In genomic region chr9:131691969-131692611, GRCh38 we compare ENCODE assay signal across 17 cellular contexts. TPM values are rescaled to one million over a fixed set of nuclear protein-coding genes. Genes with fewer than 3 reads are reported as not detected.
DNase-seq lines count a peak whose midpoint lies in the region; ATAC-seq and TF ChIP-seq lines count a peak whose summit lies in the region.
"Had no signal": no experiment of that assay in that cellular context is flagged by ENCODE, and none has a peak within 500 bp of the region (broad histone marks: within the 10 kb centered on the region; RNA-seq: fewer than 3 reads in every experiment).

No MANE protein-coding gene starts in this region.

- no peaks in the 10 kb centered on the region for H3K36me3 ChIP-seq in right atrium auricular region
- no peaks in the 10 kb centered on the region for H3K36me3 ChIP-seq in liver (ENCODE audit: control insufficient read depth in 4 of 4, insufficient read depth in 3 of 4, low read depth in 1 of 4, low read length in 3 of 4)
- H3K36me3 ChIP-seq in adrenal gland (replicated peaks in 1 of 2): no peaks in the 10 kb centered on the region
- H3K36me3 ChIP-seq: HAP-1, sigmoid colon, stomach had no signal

- intact Hi-C loops in cardiac septum (cut with DNase I): no loop called here
- intact Hi-C loops in adrenal gland (cut with DNase I): no loop called here

- H3K9me3 ChIP-seq in right atrium auricular region (no peaks in the 10 kb centered on the region), liver (ENCODE audit: control insufficient read depth in 4 of 4, low read length in 3 of 4) (no peaks in the 10 kb centered on the region), adrenal gland (replicated peaks in 1 of 3) (no peaks in the 10 kb centered on the region)
- H3K9me3 ChIP-seq: HAP-1, sigmoid colon, stomach had no signal

- peaks cover 0 to 75% of the 10 kb centered on the region in 2 donors for H3K4me1 ChIP-seq in right atrium auricular region
- peaks cover 2 to 28% (median 14%) of the 10 kb centered on the region in 4 donors for H3K4me1 ChIP-seq in liver (ENCODE audit: control insufficient read depth in 4 of 4, insufficient read depth in 4 of 4, low read length in 3 of 4)
- peaks cover 0 to 29% of the 10 kb centered on the region in 2 donors for H3K4me1 ChIP-seq in adrenal gland (replicated peaks in 1 of 2)

- H3K4me3 ChIP-seq in right atrium auricular region (no peak overlapping the region), liver (ENCODE audit: low read depth in 1 of 3, low read length in 3 of 3) (peak overlapping the region in 1 of 3 donors; percentile 18), adrenal gland (no peak overlapping the region)
- H3K4me3 ChIP-seq: HAP-1, sigmoid colon, stomach had no signal

- ATAC-seq in activated naive CD8-positive, alpha-beta T cell treated with anti-CD3 and anti-CD28 coated beads, Interleukin-2, amount 10 ng/mL, durations not matched to agents 7 days and 5 days (ENCODE audit: low read depth): no peak

- POLR2A ChIA-PET in activated naive CD8-positive, alpha-beta T cell treated with anti-CD3 and anti-CD28 coated beads, Interleukin-2, amount 10 ng/mL, durations not matched to agents 7 days and 5 days (lab: Charles Lee): interaction anchor here (1.2 kb wide), 1 partner anchor 14 kb away, joined by 4 read pairs; no protein-coding TSS in a partner anchor

- H3K27ac ChIP-seq in right atrium auricular region: no peak overlapping the region
- peak overlapping the region; percentile 68 to 85 for H3K27ac ChIP-seq in liver (ENCODE audit: low read depth in 1 of 2, low read length in 2 of 2)
- H3K27ac ChIP-seq in adrenal gland: no peak overlapping the region
- H3K27ac ChIP-seq: sigmoid colon had no signal

- no peak overlapping the region for H3K27ac Mint-ChIP-seq in activated naive CD8-positive, alpha-beta T cell treated with anti-CD3 and anti-CD28 coated beads, Interleukin-2, amount 10 ng/mL, durations not matched to agents 7 days and 5 days

- H3K27me3 ChIP-seq in right atrium auricular region (no peaks in the 10 kb centered on the region), liver (ENCODE audit: control insufficient read depth in 4 of 4, insufficient read depth in 4 of 4, low read length in 3 of 4) (no peaks in the 10 kb centered on the region), adrenal gland (no peaks in the 10 kb centered on the region)
- H3K27me3 ChIP-seq: sigmoid colon, stomach had no signal

- H3K36me3 Mint-ChIP-seq in activated naive CD8-positive, alpha-beta T cell treated with anti-CD3 and anti-CD28 coated beads, Interleukin-2, amount 10 ng/mL, durations not matched to agents 7 days and 5 days: peaks cover 20% of the 10 kb centered on the region

- H3K9ac ChIP-seq in liver (ENCODE audit: low read depth in 1 of 2, low read length in 2 of 2): peak overlapping the region in 1 of 2 donors; percentile 58

- WGBS in liver: 29% methylated on average over 7 of the region's 7 CpGs
- 68 to 78% (median 72%) methylated on average over 7 of the region's 7 CpGs for WGBS in adrenal gland, 4 donors

- TF ChIP-seq POLR2A in adrenal gland (IDR thresholded peaks at IDR 0.05): no peak

- no peaks in the 10 kb centered on the region for H3K9me3 Mint-ChIP-seq in activated naive CD8-positive, alpha-beta T cell treated with anti-CD3 and anti-CD28 coated beads, Interleukin-2, amount 10 ng/mL, durations not matched to agents 7 days and 5 days

- H3K4me1 Mint-ChIP-seq in activated naive CD8-positive, alpha-beta T cell treated with anti-CD3 and anti-CD28 coated beads, Interleukin-2, amount 10 ng/mL, durations not matched to agents 7 days and 5 days: peaks cover 61% of the 10 kb centered on the region

- H3K27me3 Mint-ChIP-seq in activated naive CD8-positive, alpha-beta T cell treated with anti-CD3 and anti-CD28 coated beads, Interleukin-2, amount 10 ng/mL, durations not matched to agents 7 days and 5 days: no peaks in the 10 kb centered on the region

- DNase-seq in right atrium auricular region (ENCODE audit: low spot score) (peak; percentile 42), cardiac septum (ENCODE audit: low spot score) (no peak), NCI-H2227 treated with DMSO at 0.1 percent for 48 hours (lab: John Stamatoyannopoulos, UW) (no peak), adrenal gland (no peak)
- DNase-seq in activated naive CD8-positive, alpha-beta T cell treated with anti-CD3 and anti-CD28 coated beads, Interleukin-2, amount 10 ng/mL, durations not matched to agents 7 days and 5 days: no peak
- no peak for DNase-seq in activated effector memory CD4-positive, alpha-beta T cell treated with anti-CD3 and anti-CD28 coated beads, Interleukin-2, amount 50 U/mL, for 16 hours
- DNase-seq: activated CD4-positive, alpha-beta T cell treated with anti-CD3 and anti-CD28 coated beads, Interleukin-2, amount 50 U/mL, for 48 hours; activated gamma-delta T cell; hypothalamus; IMR-90; NCI-H1930; occipital lobe; sigmoid colon; stomach; SW 1271 had no signal

- TF ChIP-seq RAD21 in liver (IDR thresholded peaks at IDR 0.05): peak in 1 of 2 donors; percentile 32

- TF ChIP-seq CTCF in right atrium auricular region (IDR thresholded peaks at IDR 0.05): no peak
- no peak for TF ChIP-seq CTCF in liver (IDR thresholded peaks at IDR 0.05; ENCODE audit: low read depth, low read length, missing input control)
- TF ChIP-seq CTCF in adrenal gland (IDR thresholded peaks at IDR 0.05): no peak

- H3K4me3 Mint-ChIP-seq in activated naive CD8-positive, alpha-beta T cell treated with anti-CD3 and anti-CD28 coated beads, Interleukin-2, amount 10 ng/mL, durations not matched to agents 7 days and 5 days: peak overlapping the region; percentile 11

TF ChIP-seq in liver, 16 proteins besides CTCF, POLR2A, EP300 and RAD21 (continues in another document):
- TF ChIP-seq ATF3 (IDR thresholded peaks at IDR 0.05): no peak
- peak in 1 of 2 donors; percentile 33 for TF ChIP-seq JUND (IDR thresholded peaks at IDR 0.05)
- TF ChIP-seq ZBTB33 (IDR thresholded peaks at IDR 0.05): peak; percentile 18
- peak; percentile 56 for TF ChIP-seq SP1 (IDR thresholded peaks at IDR 0.05)
- TF ChIP-seq FOXA1 (IDR thresholded peaks at IDR 0.05): no peak
- TF ChIP-seq NR2F2 (IDR thresholded peaks at IDR 0.05): no peak
- TF ChIP-seq TAF1 (conservative IDR thresholded peaks at IDR 0.05): no peak
- TF ChIP-seq EGR1 (IDR thresholded peaks at IDR 0.05; ENCODE audit: low read depth in 2 of 2): no peak
- TF ChIP-seq FOXA2 (IDR thresholded peaks at IDR 0.05): peak; percentile 32
- TF ChIP-seq REST (IDR thresholded peaks at IDR 0.05): peak; percentile 16
- TF ChIP-seq RXRA (IDR thresholded peaks at IDR 0.05): peak; percentile 6 to 12
- TF ChIP-seq MAX (IDR thresholded peaks at IDR 0.05): no peak
- peak; percentile 70 to 72 for TF ChIP-seq HNF4A (conservative IDR thresholded peaks at IDR 0.05)

RNA-seq across cellular contexts. Expression of gene RAPGEF1, which starts 47.8 kb away (rescaled TPM):
- total RNA-seq in right atrium auricular region (10 to 100 TPM; 59.5 to 65.1 TPM), cardiac septum (115 TPM), liver (10 to 100 TPM; 14.1 to 19.6 TPM), adrenal gland (100 to 1,000 TPM in 1 of 8 donors, 10 to 100 TPM in 7; 38.6 to 136 (median 61.2) TPM)
- total RNA-seq in activated naive CD8-positive, alpha-beta T cell treated with anti-CD3 and anti-CD28 coated beads, Interleukin-2, amount 10 ng/mL, durations not matched to agents 7 days and 5 days: 100 to 1,000 TPM; 129 to 131 TPM
- polyA plus RNA-seq in liver (10 to 100 TPM in 1 of 2 donors, 1 to 10 TPM in 1; 5.6 to 19.7 TPM), adrenal gland (10 to 100 TPM; 14.5 to 48.7 (median 26.9) TPM)

Comparison
In these comparisons a context has a peak if more than half of its experiments do, and no peak if none do; other contexts are left out.
1. H3K27ac ChIP-seq: peak in liver (2 of 2); none in right atrium auricular region (0 of 2) and adrenal gland (0 of 5).